17 cellular contexts compared by ENCODE assay signal in genomic region chr20:43957392-43957791, GRCh38. TPM values are rescaled to one million over a fixed set of nuclear protein-coding genes. Genes with fewer than 3 reads are reported as not detected.
"Had no signal": no experiment of that assay in that cellular context is flagged by ENCODE, and none has a peak within 500 bp of the region (broad histone marks: within the 10 kb centered on the region; RNA-seq: fewer than 3 reads in every experiment).

No MANE protein-coding gene starts in this region.

- H3K27me3 ChIP-seq: gastrocnemius medialis, spleen, thyroid gland had no signal

- H3K27ac ChIP-seq: gastrocnemius medialis, spleen, thyroid gland had no signal

- H3K4me1 ChIP-seq: gastrocnemius medialis had no signal

- ATAC-seq: esophagus mucosa; gastrocnemius medialis; stimulated activated naive B cell treated with anti-CD40 and anti-IgM and Interleukin-4, amounts not matched to agents 10 μg/mL and 1 μg/mL and 100 μg/mL, for 72 hours had no signal

- DNase-seq: activated CD4-positive, alpha-beta T cell treated with anti-CD3 and anti-CD28 coated beads, Interleukin-2, amount 50 U/mL, for 48 hours; activated gamma-delta T cell treated with Interleukin-2 at 50 U/mL for 16 hours; activated naive CD8-positive, alpha-beta T cell treated with anti-CD3 and anti-CD28 coated beads for 36 hours; amniotic stem cell; effector CD8-positive, alpha-beta T cell; gastrocnemius medialis; head of caudate nucleus; kidney glomerular epithelial cell; mesendoderm; nephron progenitor cell; nucleus accumbens; posterior cingulate gyrus; spleen; stimulated activated naive B cell treated with anti-CD40 and anti-IgM and Interleukin-4, amounts not matched to agents 10 μg/mL and 1 μg/mL and 100 μg/mL, for 72 hours; thyroid gland had no signal

- H3K36me3 ChIP-seq: gastrocnemius medialis, spleen, thyroid gland had no signal

- H3K9me3 ChIP-seq: gastrocnemius medialis, spleen, thyroid gland had no signal

- H3K4me3 ChIP-seq: gastrocnemius medialis, spleen, thyroid gland had no signal

RNA-seq across cellular contexts. Expression of gene TOX2, which starts 42.7 kb away (rescaled TPM):
- total RNA-seq: renal cortical epithelial cell had no signal
